In genomic region chr15:50353251-50353998, GRCh38 we compare ENCODE assay signal across 8 cellular contexts. TPM values are rescaled to one million over a fixed set of nuclear protein-coding genes. Genes with fewer than 3 reads are reported as not detected.
A peak's percentile ranks its signal among the peaks of the same experiment; 100 is the strongest.
DNase-seq lines count a peak whose midpoint lies in the region; ATAC-seq and TF ChIP-seq lines count a peak whose summit lies in the region.

No MANE protein-coding gene starts in this region.

- no peak for DNase-seq in activated naive CD4-positive, alpha-beta T cell (lab: John Stamatoyannopoulos, UW)
- DNase-seq in NCI-H226 (peak; percentile 81), kidney glomerular epithelial cell (lab: John Stamatoyannopoulos, UW) (peak; percentile 58), substantia nigra (lab: John Stamatoyannopoulos, UW) (no peak), HuH-7.5 (ENCODE audit: low spot score) (no peak)

- H3K4me1 Mint-ChIP-seq in activated naive CD4-positive, alpha-beta T cell treated with anti-CD3 and anti-CD28 coated beads, Interleukin-2, amount 50 U/mL, for 24 hours = peaks cover 53% of the 10 kb centered on the region
- H3K4me1 Mint-ChIP-seq in brain = peaks cover 70% of the 10 kb centered on the region

- no peak for ATAC-seq in GM19463 (IDR thresholded peaks at IDR 0.05; ENCODE audit: unreplicated experiment)

- peak overlapping the region; percentile 100 for H3K27ac Mint-ChIP-seq in activated naive CD4-positive, alpha-beta T cell treated with anti-CD3 and anti-CD28 coated beads, Interleukin-2, amount 50 U/mL, for 24 hours
- peak overlapping the region; percentile 98 to 100 (median 100) for H3K27ac Mint-ChIP-seq in brain

- H3K4me3 Mint-ChIP-seq in activated naive CD4-positive, alpha-beta T cell treated with anti-CD3 and anti-CD28 coated beads, Interleukin-2, amount 50 U/mL, for 24 hours = peak overlapping the region; percentile 98
- peak overlapping the region; percentile 95 to 100 (median 96) for H3K4me3 Mint-ChIP-seq in brain

- H3K27me3 Mint-ChIP-seq in activated naive CD4-positive, alpha-beta T cell treated with anti-CD3 and anti-CD28 coated beads, Interleukin-2, amount 50 U/mL, for 24 hours = no peaks in the 10 kb centered on the region
- peaks cover 14% of the 10 kb centered on the region for H3K27me3 Mint-ChIP-seq in brain

- peak overlapping the region; percentile 97 for H3K27ac ChIP-seq in substantia nigra (ENCODE audit: low read depth, low read length, poor library complexity, severe bottlenecking)

- no peak for TF ChIP-seq CTCF in brain (conservative IDR thresholded peaks at IDR 0.05)

- H3K9me3 Mint-ChIP-seq in activated naive CD4-positive, alpha-beta T cell treated with anti-CD3 and anti-CD28 coated beads, Interleukin-2, amount 50 U/mL, for 24 hours = no peaks in the 10 kb centered on the region
- H3K9me3 Mint-ChIP-seq in brain = peaks cover 0 to 2% (median 0%) of the 10 kb centered on the region in 5 experiments

- H3K36me3 Mint-ChIP-seq in activated naive CD4-positive, alpha-beta T cell treated with anti-CD3 and anti-CD28 coated beads, Interleukin-2, amount 50 U/mL, for 24 hours = peaks cover 32% of the 10 kb centered on the region
- H3K36me3 Mint-ChIP-seq in brain = peaks cover 27% of the 10 kb centered on the region

RNA-seq across cellular contexts. Expression of gene GABPB1, which starts 1.6 kb away (rescaled TPM):
- 11.3 TPM for polyA plus RNA-seq in brain (ENCODE audit: insufficient read depth, low read depth, low replicate concordance)

Comparison
In these comparisons a context has a peak if more than half of its experiments do, and no peak if none do; other contexts are left out.
1. DNase-seq: peak in NCI-H226 (single experiment) and kidney glomerular epithelial cell (single experiment); none in activated naive CD4-positive, alpha-beta T cell (0 of 4), substantia nigra (0 of 49) and HuH-7.5 (single experiment).